In genomic region chr7:152122540-152122939, GRCh38 we compare ENCODE assay signal across 31 cellular contexts.
"Had no signal": no experiment of that assay in that cellular context is flagged by ENCODE, and none has a peak within 500 bp of the region (broad histone marks: within the 10 kb centered on the region; RNA-seq: fewer than 3 reads in every experiment).

No MANE protein-coding gene starts in this region.

- H3K4me3 Mint-ChIP-seq: activated CD4-positive, alpha-beta memory T cell treated with anti-CD3 and anti-CD28 coated beads for 36 hours; activated CD4-positive, alpha-beta T cell treated with anti-CD3 and anti-CD28 coated beads for 36 hours; activated CD4-positive, alpha-beta T cell treated with anti-CD3 and anti-CD28 coated beads, Interleukin-2, amount 10 ng/mL, durations not matched to agents 24 days and 14 days; activated CD8-positive, alpha-beta memory T cell treated with anti-CD3 and anti-CD28 coated beads, Interleukin-2, amount 10 ng/mL, durations not matched to agents 7 days and 5 days; activated CD8-positive, alpha-beta T cell treated with anti-CD3 and anti-CD28 coated beads, Interleukin-2, amount 10 ng/mL, durations not matched to agents 7 days and 5 days; activated naive CD4-positive, alpha-beta T cell treated with anti-CD3 and anti-CD28 coated beads for 36 hours; activated naive CD4-positive, alpha-beta T cell treated with anti-CD3 and anti-CD28 coated beads, Interleukin-2, amount 50 U/mL, for 24 hours; activated naive CD8-positive, alpha-beta T cell treated with anti-CD3 and anti-CD28 coated beads for 36 hours; activated naive CD8-positive, alpha-beta T cell treated with anti-CD3 and anti-CD28 coated beads, Interleukin-2, amount 50 U/mL, for 24 hours; activated T-cell treated with anti-CD3 and anti-CD28 coated beads, Interleukin-2, amount 50 U/mL, for 24 hours; effector memory CD8-positive, alpha-beta T cell; T-helper 1 cell treated with Interleukin-12 subunit alpha and Interleukin-12 subunit beta and Interleukin-4 antibody, amounts not matched to agents 30 μg/mL and 1 μg/mL, for 36 hours had no signal

- ATAC-seq: activated CD4-positive, alpha-beta T cell treated with anti-CD3 and anti-CD28 coated beads for 36 hours; activated CD8-positive, alpha-beta memory T cell treated with anti-CD3 and anti-CD28 coated beads, Interleukin-2, amount 10 ng/mL, durations not matched to agents 7 days and 5 days; activated CD8-positive, alpha-beta T cell treated with anti-CD3 and anti-CD28 coated beads, Interleukin-2, amount 10 ng/mL, durations not matched to agents 7 days and 5 days; activated naive CD8-positive, alpha-beta T cell treated with anti-CD3 and anti-CD28 coated beads, Interleukin-2, amount 50 U/mL, for 24 hours; body of pancreas; effector memory CD8-positive, alpha-beta T cell; foreskin keratinocyte; gastrocnemius medialis; heart left ventricle had no signal

- FAIRE-seq: colon had no signal

- H3K27ac ChIP-seq: adrenal gland, body of pancreas, esophagus muscularis mucosa, foreskin keratinocyte, gastrocnemius medialis, heart left ventricle had no signal

- H3K9me3 Mint-ChIP-seq: effector memory CD8-positive, alpha-beta T cell had no signal

- H3K27ac Mint-ChIP-seq: activated CD4-positive, alpha-beta memory T cell treated with anti-CD3 and anti-CD28 coated beads for 36 hours; activated CD4-positive, alpha-beta T cell treated with anti-CD3 and anti-CD28 coated beads for 36 hours; activated CD4-positive, alpha-beta T cell treated with anti-CD3 and anti-CD28 coated beads, Interleukin-2, amount 10 ng/mL, durations not matched to agents 24 days and 14 days; activated CD8-positive, alpha-beta memory T cell treated with anti-CD3 and anti-CD28 coated beads, Interleukin-2, amount 10 ng/mL, durations not matched to agents 7 days and 5 days; activated CD8-positive, alpha-beta T cell treated with anti-CD3 and anti-CD28 coated beads, Interleukin-2, amount 10 ng/mL, durations not matched to agents 7 days and 5 days; activated naive CD4-positive, alpha-beta T cell treated with anti-CD3 and anti-CD28 coated beads for 36 hours; activated naive CD4-positive, alpha-beta T cell treated with anti-CD3 and anti-CD28 coated beads, Interleukin-2, amount 50 U/mL, for 24 hours; activated naive CD8-positive, alpha-beta T cell treated with anti-CD3 and anti-CD28 coated beads for 36 hours; activated naive CD8-positive, alpha-beta T cell treated with anti-CD3 and anti-CD28 coated beads, Interleukin-2, amount 50 U/mL, for 24 hours; activated T-cell treated with anti-CD3 and anti-CD28 coated beads, Interleukin-2, amount 50 U/mL, for 24 hours; activated T-helper 2 cell treated with anti-CD3 and anti-CD28 coated beads, Interferon-gamma antibody, Interleukin-2, Interleukin-4, amounts not matched to agents 10 μg/mL and 5 μg/mL and 100 μg/mL, durations not matched to agents 14 hours and 24 hours and 36 hours; T-helper 1 cell treated with Interleukin-12 subunit alpha and Interleukin-12 subunit beta and Interleukin-4 antibody, amounts not matched to agents 30 μg/mL and 1 μg/mL, for 36 hours had no signal

- DNase-seq: activated CD4-positive, alpha-beta memory T cell treated with anti-CD3 and anti-CD28 coated beads for 36 hours; activated CD4-positive, alpha-beta T cell treated with anti-CD3 and anti-CD28 coated beads for 36 hours; activated CD4-positive, alpha-beta T cell treated with anti-CD3 and anti-CD28 coated beads, Interleukin-2, amount 10 ng/mL, durations not matched to agents 24 days and 14 days; activated CD4-positive, CD25-positive, alpha-beta regulatory T cell; activated CD4-positive, CD25-positive, alpha-beta regulatory T cell treated with anti-CD3 and anti-CD28 coated beads, Interleukin-2, amount 50 U/mL, for 72 hours; activated CD8-positive, alpha-beta memory T cell treated with anti-CD3 and anti-CD28 coated beads, Interleukin-2, amount 10 ng/mL, durations not matched to agents 7 days and 5 days; activated CD8-positive, alpha-beta memory T cell treated with anti-CD3 and anti-CD28 coated beads, Interleukin-2, amount 50 U/mL, for 4 hours; activated CD8-positive, alpha-beta T cell treated with anti-CD3 and anti-CD28 coated beads, Interleukin-2, amount 10 ng/mL, durations not matched to agents 7 days and 5 days; activated naive CD4-positive, alpha-beta T cell treated with anti-CD3 and anti-CD28 coated beads for 36 hours; activated naive CD8-positive, alpha-beta T cell treated with anti-CD3 and anti-CD28 coated beads for 36 hours; activated naive CD8-positive, alpha-beta T cell treated with anti-CD3 and anti-CD28 coated beads, Interleukin-2, amount 50 U/mL, for 24 hours; activated T-cell treated with anti-CD3 and anti-CD28 coated beads, Interleukin-2, amount 50 U/mL, for 24 hours; adrenal gland; amygdala; aorta; body of pancreas; caudate nucleus; cortex of kidney; dermis blood vessel endothelial cell; effector CD4-positive, alpha-beta T cell; effector memory CD8-positive, alpha-beta T cell; erythroblast; foreskin keratinocyte; gastrocnemius medialis; glutamatergic neuron; heart left ventricle had no signal

- H3K9me3 ChIP-seq: adrenal gland, body of pancreas, gastrocnemius medialis had no signal

- H3K27me3 ChIP-seq: adrenal gland, body of pancreas, esophagus muscularis mucosa, foreskin keratinocyte, gastrocnemius medialis, heart left ventricle had no signal

- H3K4me1 Mint-ChIP-seq: activated CD8-positive, alpha-beta memory T cell treated with anti-CD3 and anti-CD28 coated beads, Interleukin-2, amount 10 ng/mL, durations not matched to agents 7 days and 5 days had no signal

- H3K27me3 Mint-ChIP-seq: activated CD4-positive, alpha-beta memory T cell treated with anti-CD3 and anti-CD28 coated beads for 36 hours; activated CD4-positive, alpha-beta T cell treated with anti-CD3 and anti-CD28 coated beads for 36 hours; activated CD4-positive, alpha-beta T cell treated with anti-CD3 and anti-CD28 coated beads, Interleukin-2, amount 10 ng/mL, durations not matched to agents 24 days and 14 days; activated CD8-positive, alpha-beta memory T cell treated with anti-CD3 and anti-CD28 coated beads, Interleukin-2, amount 10 ng/mL, durations not matched to agents 7 days and 5 days; activated naive CD4-positive, alpha-beta T cell treated with anti-CD3 and anti-CD28 coated beads, Interleukin-2, amount 50 U/mL, for 24 hours; activated naive CD8-positive, alpha-beta T cell treated with anti-CD3 and anti-CD28 coated beads for 36 hours; activated naive CD8-positive, alpha-beta T cell treated with anti-CD3 and anti-CD28 coated beads, Interleukin-2, amount 50 U/mL, for 24 hours; activated T-cell treated with anti-CD3 and anti-CD28 coated beads, Interleukin-2, amount 50 U/mL, for 24 hours; effector memory CD8-positive, alpha-beta T cell had no signal

- H3K4me3 ChIP-seq: adrenal gland, body of pancreas, esophagus muscularis mucosa, gastrocnemius medialis, heart left ventricle had no signal

- H3K4me1 ChIP-seq: adrenal gland, body of pancreas, esophagus muscularis mucosa, foreskin keratinocyte, gastrocnemius medialis, heart left ventricle had no signal
